1 cellular context compared by ENCODE assay signal in the genomic region with DNA sequence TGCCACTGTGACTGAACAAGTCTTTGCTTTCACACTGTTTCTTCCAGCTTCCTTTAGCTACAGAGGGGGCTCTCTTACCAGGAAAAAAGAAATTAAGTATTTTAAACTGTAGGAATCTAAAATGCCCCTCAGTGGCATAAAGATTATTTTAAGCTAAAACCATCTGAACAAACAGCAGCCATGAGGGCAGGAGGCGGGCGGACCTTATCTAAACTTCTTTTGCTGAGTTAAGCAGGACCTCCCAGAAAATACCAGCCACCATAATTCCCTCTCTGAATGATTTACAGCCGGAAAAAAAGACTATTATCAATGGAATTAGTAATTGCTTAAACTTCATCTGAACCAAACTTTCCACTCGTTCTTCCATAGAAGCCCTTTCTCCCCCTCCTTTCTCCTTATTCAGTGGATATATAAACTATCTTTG.
TF ChIP-seq lines count a peak whose summit lies in the region.

No MANE protein-coding gene starts in this region.

TF ChIP-seq in K562, 482 proteins besides CTCF, POLR2A, EP300 and RAD21 (continued from another document):
- peak; percentile 51; the same call in 1 of the 2 replicates for TF ChIP-seq JUND (IDR thresholded peaks at IDR 0.05; ENCODE audit: borderline replicate concordance, low read depth, low read length)
- TF ChIP-seq JUND (tag; IDR thresholded peaks at IDR 0.05; ENCODE audit: borderline replicate concordance, low read depth, low read length), result no peak; the same call in 2 of the 3 replicates
- peak; percentile 70 for TF ChIP-seq DPF2 (IDR thresholded peaks at IDR 0.05)
- TF ChIP-seq ZEB2 (IDR thresholded peaks at IDR 0.05), result no peak
- TF ChIP-seq, protein P1, sequence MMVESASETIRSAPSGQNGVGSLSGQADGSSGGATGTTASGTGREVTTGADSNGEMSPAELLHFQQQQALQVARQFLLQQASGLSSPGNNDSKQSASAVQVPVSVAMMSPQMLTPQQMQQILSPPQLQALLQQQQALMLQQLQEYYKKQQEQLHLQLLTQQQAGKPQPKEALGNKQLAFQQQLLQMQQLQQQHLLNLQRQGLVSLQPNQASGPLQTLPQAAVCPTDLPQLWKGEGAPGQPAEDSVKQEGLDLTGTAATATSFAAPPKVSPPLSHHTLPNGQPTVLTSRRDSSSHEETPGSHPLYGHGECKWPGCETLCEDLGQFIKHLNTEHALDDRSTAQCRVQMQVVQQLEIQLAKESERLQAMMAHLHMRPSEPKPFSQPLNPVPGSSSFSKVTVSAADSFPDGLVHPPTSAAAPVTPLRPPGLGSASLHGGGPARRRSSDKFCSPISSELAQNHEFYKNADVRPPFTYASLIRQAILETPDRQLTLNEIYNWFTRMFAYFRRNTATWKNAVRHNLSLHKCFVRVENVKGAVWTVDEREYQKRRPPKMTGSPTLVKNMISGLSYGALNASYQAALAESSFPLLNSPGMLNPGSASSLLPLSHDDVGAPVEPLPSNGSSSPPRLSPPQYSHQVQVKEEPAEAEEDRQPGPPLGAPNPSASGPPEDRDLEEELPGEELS (CRISPR knock-in tag; IDR thresholded peaks at IDR 0.05; ENCODE audit: borderline replicate concordance), result no peak
- TF ChIP-seq CHAMP1 (IDR thresholded peaks at IDR 0.05), result peak; percentile 23; the same call in 1 of the 2 replicates
- TF ChIP-seq TCF3 (CRISPR knock-in tag; IDR thresholded peaks at IDR 0.05), result 0 out of 2 replicates have a peak, but pooled peaks have one; percentile 23
- TF ChIP-seq ELF1 (tag; IDR thresholded peaks at IDR 0.05), result peak; percentile 7; the same call in 1 of the 2 replicates
- no peak for TF ChIP-seq XRCC3 (IDR thresholded peaks at IDR 0.05)
- no peak for TF ChIP-seq MAZ (CRISPR knock-in tag; conservative IDR thresholded peaks at IDR 0.05 in 1 of 2, IDR thresholded peaks at IDR 0.05 in 1 of 2)
- TF ChIP-seq TAL1 (IDR thresholded peaks at IDR 0.05), result peak; percentile 5; the same call in 1 of the 2 replicates
- 0 out of 2 replicates have a peak, but pooled peaks have one; percentile 39 for TF ChIP-seq ZNF311 (CRISPR knock-in tag; IDR thresholded peaks at IDR 0.05)
- peak; percentile 22 for TF ChIP-seq BRD9 (IDR thresholded peaks at IDR 0.05; ENCODE audit: low read depth, partially characterized antibody)
- peak; percentile 98 for TF ChIP-seq MEIS2 (IDR thresholded peaks at IDR 0.05; ENCODE audit: partially characterized antibody)
- peak; percentile 16; the same call in 1 of the 2 replicates for TF ChIP-seq MAFF (IDR thresholded peaks at IDR 0.05; ENCODE audit: low read length)
- no peak for TF ChIP-seq ESRRB (CRISPR knock-in tag; IDR thresholded peaks at IDR 0.05; ENCODE audit: borderline replicate concordance)
- peak; percentile 7; the same call in 1 of the 2 replicates for TF ChIP-seq MYC (IDR thresholded peaks at IDR 0.05; ENCODE audit: low read depth, low read length)
- no peak for TF ChIP-seq MYC (CRISPR knock-in tag; IDR thresholded peaks at IDR 0.05; ENCODE audit: borderline replicate concordance, low read depth)
- no peak for TF ChIP-seq RBM17 (IDR thresholded peaks at IDR 0.05; ENCODE audit: borderline replicate concordance, low read depth, low read length)
- TF ChIP-seq ARID1B (IDR thresholded peaks at IDR 0.05), result peak; percentile 12
- no peak; the same call in 1 of the 2 replicates for TF ChIP-seq MECOM (CRISPR knock-in tag; IDR thresholded peaks at IDR 0.05)
- TF ChIP-seq GATAD2A (IDR thresholded peaks at IDR 0.05), result 0 out of 2 replicates have a peak, but pooled peaks have one; percentile 32
- peak; percentile 63 for TF ChIP-seq ZNF316 (IDR thresholded peaks at IDR 0.05)
- 0 out of 2 replicates have a peak, but pooled peaks have one; percentile 53 for TF ChIP-seq GTF2A2 (tag; IDR thresholded peaks at IDR 0.05)
- TF ChIP-seq EP400 (IDR thresholded peaks at IDR 0.05), result peak; percentile 53
- peak; percentile 54; the same call in 1 of the 2 replicates for TF ChIP-seq TEAD4 (IDR thresholded peaks at IDR 0.05; ENCODE audit: low read length)
- no peak for TF ChIP-seq TEAD4 (CRISPR knock-in tag; IDR thresholded peaks at IDR 0.05; ENCODE audit: borderline replicate concordance)
- TF ChIP-seq, protein P2, sequence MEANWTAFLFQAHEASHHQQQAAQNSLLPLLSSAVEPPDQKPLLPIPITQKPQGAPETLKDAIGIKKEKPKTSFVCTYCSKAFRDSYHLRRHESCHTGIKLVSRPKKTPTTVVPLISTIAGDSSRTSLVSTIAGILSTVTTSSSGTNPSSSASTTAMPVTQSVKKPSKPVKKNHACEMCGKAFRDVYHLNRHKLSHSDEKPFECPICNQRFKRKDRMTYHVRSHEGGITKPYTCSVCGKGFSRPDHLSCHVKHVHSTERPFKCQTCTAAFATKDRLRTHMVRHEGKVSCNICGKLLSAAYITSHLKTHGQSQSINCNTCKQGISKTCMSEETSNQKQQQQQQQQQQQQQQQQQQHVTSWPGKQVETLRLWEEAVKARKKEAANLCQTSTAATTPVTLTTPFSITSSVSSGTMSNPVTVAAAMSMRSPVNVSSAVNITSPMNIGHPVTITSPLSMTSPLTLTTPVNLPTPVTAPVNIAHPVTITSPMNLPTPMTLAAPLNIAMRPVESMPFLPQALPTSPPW (CRISPR knock-in tag; IDR thresholded peaks at IDR 0.05), result peak; percentile 74; the same call in 1 of the 2 replicates
- TF ChIP-seq, protein P3, sequence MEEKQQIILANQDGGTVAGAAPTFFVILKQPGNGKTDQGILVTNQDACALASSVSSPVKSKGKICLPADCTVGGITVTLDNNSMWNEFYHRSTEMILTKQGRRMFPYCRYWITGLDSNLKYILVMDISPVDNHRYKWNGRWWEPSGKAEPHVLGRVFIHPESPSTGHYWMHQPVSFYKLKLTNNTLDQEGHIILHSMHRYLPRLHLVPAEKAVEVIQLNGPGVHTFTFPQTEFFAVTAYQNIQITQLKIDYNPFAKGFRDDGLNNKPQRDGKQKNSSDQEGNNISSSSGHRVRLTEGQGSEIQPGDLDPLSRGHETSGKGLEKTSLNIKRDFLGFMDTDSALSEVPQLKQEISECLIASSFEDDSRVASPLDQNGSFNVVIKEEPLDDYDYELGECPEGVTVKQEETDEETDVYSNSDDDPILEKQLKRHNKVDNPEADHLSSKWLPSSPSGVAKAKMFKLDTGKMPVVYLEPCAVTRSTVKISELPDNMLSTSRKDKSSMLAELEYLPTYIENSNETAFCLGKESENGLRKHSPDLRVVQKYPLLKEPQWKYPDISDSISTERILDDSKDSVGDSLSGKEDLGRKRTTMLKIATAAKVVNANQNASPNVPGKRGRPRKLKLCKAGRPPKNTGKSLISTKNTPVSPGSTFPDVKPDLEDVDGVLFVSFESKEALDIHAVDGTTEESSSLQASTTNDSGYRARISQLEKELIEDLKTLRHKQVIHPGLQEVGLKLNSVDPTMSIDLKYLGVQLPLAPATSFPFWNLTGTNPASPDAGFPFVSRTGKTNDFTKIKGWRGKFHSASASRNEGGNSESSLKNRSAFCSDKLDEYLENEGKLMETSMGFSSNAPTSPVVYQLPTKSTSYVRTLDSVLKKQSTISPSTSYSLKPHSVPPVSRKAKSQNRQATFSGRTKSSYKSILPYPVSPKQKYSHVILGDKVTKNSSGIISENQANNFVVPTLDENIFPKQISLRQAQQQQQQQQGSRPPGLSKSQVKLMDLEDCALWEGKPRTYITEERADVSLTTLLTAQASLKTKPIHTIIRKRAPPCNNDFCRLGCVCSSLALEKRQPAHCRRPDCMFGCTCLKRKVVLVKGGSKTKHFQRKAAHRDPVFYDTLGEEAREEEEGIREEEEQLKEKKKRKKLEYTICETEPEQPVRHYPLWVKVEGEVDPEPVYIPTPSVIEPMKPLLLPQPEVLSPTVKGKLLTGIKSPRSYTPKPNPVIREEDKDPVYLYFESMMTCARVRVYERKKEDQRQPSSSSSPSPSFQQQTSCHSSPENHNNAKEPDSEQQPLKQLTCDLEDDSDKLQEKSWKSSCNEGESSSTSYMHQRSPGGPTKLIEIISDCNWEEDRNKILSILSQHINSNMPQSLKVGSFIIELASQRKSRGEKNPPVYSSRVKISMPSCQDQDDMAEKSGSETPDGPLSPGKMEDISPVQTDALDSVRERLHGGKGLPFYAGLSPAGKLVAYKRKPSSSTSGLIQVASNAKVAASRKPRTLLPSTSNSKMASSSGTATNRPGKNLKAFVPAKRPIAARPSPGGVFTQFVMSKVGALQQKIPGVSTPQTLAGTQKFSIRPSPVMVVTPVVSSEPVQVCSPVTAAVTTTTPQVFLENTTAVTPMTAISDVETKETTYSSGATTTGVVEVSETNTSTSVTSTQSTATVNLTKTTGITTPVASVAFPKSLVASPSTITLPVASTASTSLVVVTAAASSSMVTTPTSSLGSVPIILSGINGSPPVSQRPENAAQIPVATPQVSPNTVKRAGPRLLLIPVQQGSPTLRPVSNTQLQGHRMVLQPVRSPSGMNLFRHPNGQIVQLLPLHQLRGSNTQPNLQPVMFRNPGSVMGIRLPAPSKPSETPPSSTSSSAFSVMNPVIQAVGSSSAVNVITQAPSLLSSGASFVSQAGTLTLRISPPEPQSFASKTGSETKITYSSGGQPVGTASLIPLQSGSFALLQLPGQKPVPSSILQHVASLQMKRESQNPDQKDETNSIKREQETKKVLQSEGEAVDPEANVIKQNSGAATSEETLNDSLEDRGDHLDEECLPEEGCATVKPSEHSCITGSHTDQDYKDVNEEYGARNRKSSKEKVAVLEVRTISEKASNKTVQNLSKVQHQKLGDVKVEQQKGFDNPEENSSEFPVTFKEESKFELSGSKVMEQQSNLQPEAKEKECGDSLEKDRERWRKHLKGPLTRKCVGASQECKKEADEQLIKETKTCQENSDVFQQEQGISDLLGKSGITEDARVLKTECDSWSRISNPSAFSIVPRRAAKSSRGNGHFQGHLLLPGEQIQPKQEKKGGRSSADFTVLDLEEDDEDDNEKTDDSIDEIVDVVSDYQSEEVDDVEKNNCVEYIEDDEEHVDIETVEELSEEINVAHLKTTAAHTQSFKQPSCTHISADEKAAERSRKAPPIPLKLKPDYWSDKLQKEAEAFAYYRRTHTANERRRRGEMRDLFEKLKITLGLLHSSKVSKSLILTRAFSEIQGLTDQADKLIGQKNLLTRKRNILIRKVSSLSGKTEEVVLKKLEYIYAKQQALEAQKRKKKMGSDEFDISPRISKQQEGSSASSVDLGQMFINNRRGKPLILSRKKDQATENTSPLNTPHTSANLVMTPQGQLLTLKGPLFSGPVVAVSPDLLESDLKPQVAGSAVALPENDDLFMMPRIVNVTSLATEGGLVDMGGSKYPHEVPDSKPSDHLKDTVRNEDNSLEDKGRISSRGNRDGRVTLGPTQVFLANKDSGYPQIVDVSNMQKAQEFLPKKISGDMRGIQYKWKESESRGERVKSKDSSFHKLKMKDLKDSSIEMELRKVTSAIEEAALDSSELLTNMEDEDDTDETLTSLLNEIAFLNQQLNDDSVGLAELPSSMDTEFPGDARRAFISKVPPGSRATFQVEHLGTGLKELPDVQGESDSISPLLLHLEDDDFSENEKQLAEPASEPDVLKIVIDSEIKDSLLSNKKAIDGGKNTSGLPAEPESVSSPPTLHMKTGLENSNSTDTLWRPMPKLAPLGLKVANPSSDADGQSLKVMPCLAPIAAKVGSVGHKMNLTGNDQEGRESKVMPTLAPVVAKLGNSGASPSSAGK (IDR thresholded peaks at IDR 0.05), result 0 out of 2 replicates have a peak, but pooled peaks have one; percentile 22
- peak; percentile 12 to 19; a peak in 2 of 4 replicates for TF ChIP-seq TRIM24 (IDR thresholded peaks at IDR 0.05)
- peak; percentile 63; the same call in 1 of the 2 replicates for TF ChIP-seq CBFA2T3 (IDR thresholded peaks at IDR 0.05)
- peak; percentile 52 for TF ChIP-seq SMARCA4 (IDR thresholded peaks at IDR 0.05)
- TF ChIP-seq U2AF1 (optimal IDR thresholded peaks at IDR 0.05; ENCODE audit: low read depth, low read length), result no peak
- TF ChIP-seq POLR2H (tag; IDR thresholded peaks at IDR 0.05; ENCODE audit: low read depth), result peak; percentile 70; the same call in 1 of the 2 replicates
